Comparison of ENCODE assay signal across 15 cellular contexts in the genomic region with DNA sequence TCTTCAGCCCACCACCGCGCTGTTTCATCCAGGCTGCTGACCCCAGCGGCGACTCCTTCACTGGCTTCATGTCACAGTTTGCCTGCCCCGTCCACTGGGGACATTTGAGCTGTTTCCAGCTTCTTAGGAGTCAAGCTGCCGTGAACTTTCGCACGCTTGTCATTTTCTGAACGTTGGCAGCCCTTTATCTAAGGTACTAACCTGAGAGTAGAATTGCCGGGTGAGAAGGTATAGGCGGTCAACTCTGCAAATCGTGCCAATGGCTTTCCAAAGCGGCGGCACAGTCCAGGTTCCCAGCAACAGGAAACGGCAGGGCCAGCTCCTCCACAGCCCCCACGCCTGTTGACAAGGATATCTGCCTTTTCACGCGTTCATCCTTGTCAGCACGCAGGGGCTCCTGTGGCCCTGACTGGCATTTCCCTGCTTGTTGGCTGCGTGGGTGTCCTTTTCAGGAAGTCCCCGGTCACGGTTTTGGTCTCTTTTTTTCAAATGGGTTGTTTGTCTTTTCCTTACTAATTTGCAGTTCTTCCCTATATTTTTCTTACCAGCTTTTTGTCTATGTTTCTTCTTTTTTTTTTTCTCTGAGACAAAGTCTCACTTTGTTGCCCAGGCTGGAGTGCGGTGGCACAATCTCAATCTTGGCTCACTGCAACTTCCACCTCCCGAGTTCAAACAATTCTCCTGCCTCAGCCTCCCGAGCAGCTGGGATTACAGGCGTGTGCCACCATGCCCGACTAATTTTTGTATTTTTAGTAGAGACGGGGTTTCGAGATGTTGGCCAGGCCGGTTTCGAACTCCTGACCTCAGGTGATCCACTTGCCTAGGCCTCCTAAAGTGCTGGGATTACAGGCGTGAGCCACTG. TPM values are rescaled to one million over a fixed set of nuclear protein-coding genes. Genes with fewer than 3 reads are reported as not detected.
DNase-seq lines count a peak whose midpoint lies in the region; ATAC-seq and TF ChIP-seq lines count a peak whose summit lies in the region.
"Had no signal": no experiment of that assay in that cellular context is flagged by ENCODE, and none has a peak within 500 bp of the region (broad histone marks: within the 10 kb centered on the region; RNA-seq: fewer than 3 reads in every experiment).

No MANE protein-coding gene starts in this region.

- peak overlapping the region; percentile 58 for H3K4me3 Mint-ChIP-seq in T-helper 1 cell treated with Interleukin-12 subunit alpha and Interleukin-12 subunit beta and Interleukin-4 antibody, amounts not matched to agents 30 μg/mL and 1 μg/mL, for 36 hours
- H3K4me3 Mint-ChIP-seq in T-cell = peak overlapping the region in 2 of 3 donors; percentile 24 to 62
- no peak overlapping the region for H3K4me3 Mint-ChIP-seq in activated naive CD4-positive, alpha-beta T cell treated with anti-CD3 and anti-CD28 coated beads, Interleukin-2, amount 10 ng/mL, durations not matched to agents 7 days and 5 days

- no peak overlapping the region for H3K27ac Mint-ChIP-seq in T-helper 1 cell treated with Interleukin-12 subunit alpha and Interleukin-12 subunit beta and Interleukin-4 antibody, amounts not matched to agents 30 μg/mL and 1 μg/mL, for 36 hours
- peak overlapping the region in 1 of 2 donors; percentile 15 for H3K27ac Mint-ChIP-seq in T-cell
- H3K27ac Mint-ChIP-seq in activated naive CD4-positive, alpha-beta T cell treated with anti-CD3 and anti-CD28 coated beads, Interleukin-2, amount 10 ng/mL, durations not matched to agents 7 days and 5 days = no peak overlapping the region

- intact Hi-C loops in left ventricle myocardium superior (cut with micrococcal nuclease) = no loop called here

- H3K27me3 Mint-ChIP-seq in T-helper 1 cell treated with Interleukin-12 subunit alpha and Interleukin-12 subunit beta and Interleukin-4 antibody, amounts not matched to agents 30 μg/mL and 1 μg/mL, for 36 hours (ENCODE audit: low read depth) = peaks cover 60% of the 10 kb centered on the region
- peaks cover 26 to 54% of the 10 kb centered on the region in 2 donors for H3K27me3 Mint-ChIP-seq in T-cell
- H3K27me3 Mint-ChIP-seq in activated naive CD4-positive, alpha-beta T cell treated with anti-CD3 and anti-CD28 coated beads, Interleukin-2, amount 10 ng/mL, durations not matched to agents 7 days and 5 days = peaks cover 94% of the 10 kb centered on the region

- ATAC-seq in T-cell (replicated peaks in 1 of 4) (no peak), left ventricle myocardium superior (peak; percentile 43), HG02884 (IDR thresholded peaks at IDR 0.05; ENCODE audit: unreplicated experiment) (no peak), HG02642 (IDR thresholded peaks at IDR 0.05; ENCODE audit: poor library complexity, unreplicated experiment) (no peak)
- ATAC-seq: HCT116 had no signal

- CTCF ChIA-PET in T-cell (lab: Charles Lee) = no interaction called here
- CTCF ChIA-PET in activated naive CD4-positive, alpha-beta T cell treated with anti-CD3 and anti-CD28 coated beads, Interleukin-2, amount 10 ng/mL, durations not matched to agents 7 days and 5 days (lab: Charles Lee) = interaction anchor here (0.7 kb wide), 1 partner anchor 15 kb away, joined by 3 read pairs; no protein-coding TSS in a partner anchor

- no peaks in the 10 kb centered on the region for H3K36me3 Mint-ChIP-seq in T-helper 1 cell treated with Interleukin-12 subunit alpha and Interleukin-12 subunit beta and Interleukin-4 antibody, amounts not matched to agents 30 μg/mL and 1 μg/mL, for 36 hours (ENCODE audit: low read depth)
- no peaks in the 10 kb centered on the region for H3K36me3 Mint-ChIP-seq in T-cell
- no peaks in the 10 kb centered on the region for H3K36me3 Mint-ChIP-seq in activated naive CD4-positive, alpha-beta T cell treated with anti-CD3 and anti-CD28 coated beads, Interleukin-2, amount 10 ng/mL, durations not matched to agents 7 days and 5 days

- no peaks in the 10 kb centered on the region for H3K9me3 Mint-ChIP-seq in T-helper 1 cell treated with Interleukin-12 subunit alpha and Interleukin-12 subunit beta and Interleukin-4 antibody, amounts not matched to agents 30 μg/mL and 1 μg/mL, for 36 hours
- no peaks in the 10 kb centered on the region for H3K9me3 Mint-ChIP-seq in T-cell
- H3K9me3 Mint-ChIP-seq in activated naive CD4-positive, alpha-beta T cell treated with anti-CD3 and anti-CD28 coated beads, Interleukin-2, amount 10 ng/mL, durations not matched to agents 7 days and 5 days = no peaks in the 10 kb centered on the region

- DNase-seq in T-helper 1 cell (no peak), T-cell (no peak), left ventricle myocardium superior (no peak), retinal pigment epithelial cell (ENCODE audit: low read depth) (no peak)
- DNase-seq in activated naive CD4-positive, alpha-beta T cell treated with anti-CD3 and anti-CD28 coated beads, Interleukin-2, amount 10 ng/mL, durations not matched to agents 7 days and 5 days = no peak
- DNase-seq: activated CD4-positive, CD25-positive, alpha-beta regulatory T cell; esophagus squamous epithelium; NCI-H526 treated with DMSO at 0.1 percent for 48 hours; upper lobe of left lung had no signal

- peaks cover 9% of the 10 kb centered on the region for H3K4me1 Mint-ChIP-seq in T-helper 1 cell treated with Interleukin-12 subunit alpha and Interleukin-12 subunit beta and Interleukin-4 antibody, amounts not matched to agents 30 μg/mL and 1 μg/mL, for 36 hours (ENCODE audit: low read depth)
- H3K4me1 Mint-ChIP-seq in T-cell = peaks cover 10 to 17% (median 17%) of the 10 kb centered on the region in 3 donors
- H3K4me1 Mint-ChIP-seq in activated naive CD4-positive, alpha-beta T cell treated with anti-CD3 and anti-CD28 coated beads, Interleukin-2, amount 10 ng/mL, durations not matched to agents 7 days and 5 days = peaks cover 20% of the 10 kb centered on the region

- TF ChIP-seq CTCF in retinal pigment epithelial cell (conservative IDR thresholded peaks at IDR 0.05; ENCODE audit: low read depth, low read length) = no peak

- POLR2A ChIA-PET in T-cell (lab: Charles Lee) = no interaction called here

- peak overlapping the region; percentile 31 for H3K4me3 ChIP-seq in retinal pigment epithelial cell (ENCODE audit: low read length)

RNA-seq across cellular contexts. Expression of gene UTS2R, which starts 1.3 kb away (rescaled TPM):
- total RNA-seq in T-cell (not detected), left ventricle myocardium superior (2.1 TPM)
- total RNA-seq: cerebellum, esophagus squamous epithelium, mucosa of gallbladder had no signal

RNA-seq across cellular contexts. Expression of gene TEX19, which starts 13.8 kb away (rescaled TPM):
- total RNA-seq in T-cell (not detected), left ventricle myocardium superior (not detected)
- total RNA-seq: cerebellum, esophagus squamous epithelium, mucosa of gallbladder, upper lobe of left lung had no signal

RNA-seq across cellular contexts. Expression of gene SECTM1, which starts 39.3 kb away (rescaled TPM):
- total RNA-seq in T-cell = 1 to 10 TPM; 1.3 to 5.1 (median 4.4) TPM
- total RNA-seq in left ventricle myocardium superior = 5.5 TPM

RNA-seq across cellular contexts. Expression of gene HEXD, which starts 45.3 kb away (rescaled TPM):
- total RNA-seq in T-cell = 100 to 1,000 TPM in 3 of 5 donors, 10 to 100 TPM in 2; 51.2 to 128 (median 113) TPM
- total RNA-seq in left ventricle myocardium superior = 18.6 TPM

RNA-seq across cellular contexts. Expression of gene OGFOD3, which starts 45.6 kb away (rescaled TPM):
- 10 to 100 TPM; 22.0 to 32.2 (median 29.2) TPM for total RNA-seq in T-cell
- 28.5 TPM for total RNA-seq in left ventricle myocardium superior
